Comparison of ENCODE assay signal across 1 cellular context in genomic region chr9:94178927-94179326, GRCh38.
A peak's percentile ranks its signal among the peaks of the same experiment; 100 is the strongest.
TF ChIP-seq lines count a peak whose summit lies in the region.

No MANE protein-coding gene starts in this region.

TF ChIP-seq in HepG2, 621 proteins besides CTCF, POLR2A, EP300 and RAD21 (continued from another document):
- TF ChIP-seq, protein P1, sequence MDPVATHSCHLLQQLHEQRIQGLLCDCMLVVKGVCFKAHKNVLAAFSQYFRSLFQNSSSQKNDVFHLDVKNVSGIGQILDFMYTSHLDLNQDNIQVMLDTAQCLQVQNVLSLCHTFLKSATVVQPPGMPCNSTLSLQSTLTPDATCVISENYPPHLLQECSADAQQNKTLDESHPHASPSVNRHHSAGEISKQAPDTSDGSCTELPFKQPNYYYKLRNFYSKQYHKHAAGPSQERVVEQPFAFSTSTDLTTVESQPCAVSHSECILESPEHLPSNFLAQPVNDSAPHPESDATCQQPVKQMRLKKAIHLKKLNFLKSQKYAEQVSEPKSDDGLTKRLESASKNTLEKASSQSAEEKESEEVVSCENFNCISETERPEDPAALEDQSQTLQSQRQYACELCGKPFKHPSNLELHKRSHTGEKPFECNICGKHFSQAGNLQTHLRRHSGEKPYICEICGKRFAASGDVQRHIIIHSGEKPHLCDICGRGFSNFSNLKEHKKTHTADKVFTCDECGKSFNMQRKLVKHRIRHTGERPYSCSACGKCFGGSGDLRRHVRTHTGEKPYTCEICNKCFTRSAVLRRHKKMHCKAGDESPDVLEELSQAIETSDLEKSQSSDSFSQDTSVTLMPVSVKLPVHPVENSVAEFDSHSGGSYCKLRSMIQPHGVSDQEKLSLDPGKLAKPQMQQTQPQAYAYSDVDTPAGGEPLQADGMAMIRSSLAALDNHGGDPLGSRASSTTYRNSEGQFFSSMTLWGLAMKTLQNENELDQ (CRISPR knock-in tag; IDR thresholded peaks at IDR 0.05; ENCODE audit: borderline replicate concordance): no peak
- peak; percentile 57; the same call in 1 of the 2 replicates for TF ChIP-seq ZNF609 (CRISPR knock-in tag; IDR thresholded peaks at IDR 0.05; ENCODE audit: borderline replicate concordance)
- no peak for TF ChIP-seq SOX13 (IDR thresholded peaks at IDR 0.05)
- TF ChIP-seq SOX13 (CRISPR knock-in tag; conservative IDR thresholded peaks at IDR 0.05 in 1 of 2, IDR thresholded peaks at IDR 0.05 in 1 of 2): peak in 1 of 2 experiments; percentile 52; a peak in 1 of 4 replicates
- peak; percentile 70 for TF ChIP-seq BCL6 (CRISPR knock-in tag; IDR thresholded peaks at IDR 0.05)
- TF ChIP-seq GATAD2A (CRISPR knock-in tag; IDR thresholded peaks at IDR 0.05): peak; percentile 47
- no peak for TF ChIP-seq AHR (CRISPR knock-in tag; IDR thresholded peaks at IDR 0.05)
- TF ChIP-seq, protein P2, sequence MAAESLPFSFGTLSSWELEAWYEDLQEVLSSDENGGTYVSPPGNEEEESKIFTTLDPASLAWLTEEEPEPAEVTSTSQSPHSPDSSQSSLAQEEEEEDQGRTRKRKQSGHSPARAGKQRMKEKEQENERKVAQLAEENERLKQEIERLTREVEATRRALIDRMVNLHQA (CRISPR knock-in tag; IDR thresholded peaks at IDR 0.05): no peak
- peak; percentile 56 for TF ChIP-seq SAP130 (CRISPR knock-in tag; IDR thresholded peaks at IDR 0.05; ENCODE audit: low read depth)
- TF ChIP-seq KDM2A (CRISPR knock-in tag; IDR thresholded peaks at IDR 0.05; ENCODE audit: borderline replicate concordance, low read depth): no peak
- no peak for TF ChIP-seq E2F2 (CRISPR knock-in tag; IDR thresholded peaks at IDR 0.05; ENCODE audit: borderline replicate concordance)
- no peak for TF ChIP-seq FOXP1 (IDR thresholded peaks at IDR 0.05)
- peak; percentile 47; the same call in 1 of the 2 replicates for TF ChIP-seq FOXP1 (CRISPR knock-in tag; IDR thresholded peaks at IDR 0.05)
- TF ChIP-seq, protein P3, sequence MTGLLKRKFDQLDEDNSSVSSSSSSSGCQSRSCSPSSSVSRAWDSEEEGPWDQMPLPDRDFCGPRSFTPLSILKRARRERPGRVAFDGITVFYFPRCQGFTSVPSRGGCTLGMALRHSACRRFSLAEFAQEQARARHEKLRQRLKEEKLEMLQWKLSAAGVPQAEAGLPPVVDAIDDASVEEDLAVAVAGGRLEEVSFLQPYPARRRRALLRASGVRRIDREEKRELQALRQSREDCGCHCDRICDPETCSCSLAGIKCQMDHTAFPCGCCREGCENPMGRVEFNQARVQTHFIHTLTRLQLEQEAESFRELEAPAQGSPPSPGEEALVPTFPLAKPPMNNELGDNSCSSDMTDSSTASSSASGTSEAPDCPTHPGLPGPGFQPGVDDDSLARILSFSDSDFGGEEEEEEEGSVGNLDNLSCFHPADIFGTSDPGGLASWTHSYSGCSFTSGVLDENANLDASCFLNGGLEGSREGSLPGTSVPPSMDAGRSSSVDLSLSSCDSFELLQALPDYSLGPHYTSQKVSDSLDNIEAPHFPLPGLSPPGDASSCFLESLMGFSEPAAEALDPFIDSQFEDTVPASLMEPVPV (CRISPR knock-in tag; IDR thresholded peaks at IDR 0.05): no peak
- no peak for TF ChIP-seq MTF1 (CRISPR knock-in tag; IDR thresholded peaks at IDR 0.05)
- TF ChIP-seq, protein P4, sequence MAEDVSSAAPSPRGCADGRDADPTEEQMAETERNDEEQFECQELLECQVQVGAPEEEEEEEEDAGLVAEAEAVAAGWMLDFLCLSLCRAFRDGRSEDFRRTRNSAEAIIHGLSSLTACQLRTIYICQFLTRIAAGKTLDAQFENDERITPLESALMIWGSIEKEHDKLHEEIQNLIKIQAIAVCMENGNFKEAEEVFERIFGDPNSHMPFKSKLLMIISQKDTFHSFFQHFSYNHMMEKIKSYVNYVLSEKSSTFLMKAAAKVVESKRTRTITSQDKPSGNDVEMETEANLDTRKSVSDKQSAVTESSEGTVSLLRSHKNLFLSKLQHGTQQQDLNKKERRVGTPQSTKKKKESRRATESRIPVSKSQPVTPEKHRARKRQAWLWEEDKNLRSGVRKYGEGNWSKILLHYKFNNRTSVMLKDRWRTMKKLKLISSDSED (CRISPR knock-in tag; IDR thresholded peaks at IDR 0.05): no peak
- 0 out of 2 replicates have a peak, but pooled peaks have one; percentile 29 for TF ChIP-seq PAXIP1 (CRISPR knock-in tag; conservative IDR thresholded peaks at IDR 0.05)
- TF ChIP-seq, protein P5, sequence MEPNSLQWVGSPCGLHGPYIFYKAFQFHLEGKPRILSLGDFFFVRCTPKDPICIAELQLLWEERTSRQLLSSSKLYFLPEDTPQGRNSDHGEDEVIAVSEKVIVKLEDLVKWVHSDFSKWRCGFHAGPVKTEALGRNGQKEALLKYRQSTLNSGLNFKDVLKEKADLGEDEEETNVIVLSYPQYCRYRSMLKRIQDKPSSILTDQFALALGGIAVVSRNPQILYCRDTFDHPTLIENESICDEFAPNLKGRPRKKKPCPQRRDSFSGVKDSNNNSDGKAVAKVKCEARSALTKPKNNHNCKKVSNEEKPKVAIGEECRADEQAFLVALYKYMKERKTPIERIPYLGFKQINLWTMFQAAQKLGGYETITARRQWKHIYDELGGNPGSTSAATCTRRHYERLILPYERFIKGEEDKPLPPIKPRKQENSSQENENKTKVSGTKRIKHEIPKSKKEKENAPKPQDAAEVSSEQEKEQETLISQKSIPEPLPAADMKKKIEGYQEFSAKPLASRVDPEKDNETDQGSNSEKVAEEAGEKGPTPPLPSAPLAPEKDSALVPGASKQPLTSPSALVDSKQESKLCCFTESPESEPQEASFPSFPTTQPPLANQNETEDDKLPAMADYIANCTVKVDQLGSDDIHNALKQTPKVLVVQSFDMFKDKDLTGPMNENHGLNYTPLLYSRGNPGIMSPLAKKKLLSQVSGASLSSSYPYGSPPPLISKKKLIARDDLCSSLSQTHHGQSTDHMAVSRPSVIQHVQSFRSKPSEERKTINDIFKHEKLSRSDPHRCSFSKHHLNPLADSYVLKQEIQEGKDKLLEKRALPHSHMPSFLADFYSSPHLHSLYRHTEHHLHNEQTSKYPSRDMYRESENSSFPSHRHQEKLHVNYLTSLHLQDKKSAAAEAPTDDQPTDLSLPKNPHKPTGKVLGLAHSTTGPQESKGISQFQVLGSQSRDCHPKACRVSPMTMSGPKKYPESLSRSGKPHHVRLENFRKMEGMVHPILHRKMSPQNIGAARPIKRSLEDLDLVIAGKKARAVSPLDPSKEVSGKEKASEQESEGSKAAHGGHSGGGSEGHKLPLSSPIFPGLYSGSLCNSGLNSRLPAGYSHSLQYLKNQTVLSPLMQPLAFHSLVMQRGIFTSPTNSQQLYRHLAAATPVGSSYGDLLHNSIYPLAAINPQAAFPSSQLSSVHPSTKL (CRISPR knock-in tag; IDR thresholded peaks at IDR 0.05): peak; percentile 57
- TF ChIP-seq IRF2 (CRISPR knock-in tag; IDR thresholded peaks at IDR 0.05): no peak
- peak; percentile 51 for TF ChIP-seq TCF7 (IDR thresholded peaks at IDR 0.05; ENCODE audit: low read depth)
- TF ChIP-seq TRAFD1 (CRISPR knock-in tag; IDR thresholded peaks at IDR 0.05; ENCODE audit: borderline replicate concordance): no peak
- TF ChIP-seq REST (IDR thresholded peaks at IDR 0.05; ENCODE audit: borderline replicate concordance in 1 of 2, low read depth in 1 of 2, low read length in 2 of 2): no peak
- peak; percentile 83; the same call in 1 of the 2 replicates for TF ChIP-seq SIX1 (CRISPR knock-in tag; IDR thresholded peaks at IDR 0.05; ENCODE audit: borderline replicate concordance)
